Comparison of ENCODE assay signal across 18 cellular contexts in genomic region chr21:14900058-14900457, GRCh38.
DNase-seq lines count a peak whose midpoint lies in the region; TF ChIP-seq lines count a peak whose summit lies in the region.
"Had no signal": no experiment of that assay in that cellular context is flagged by ENCODE, and none has a peak within 500 bp of the region (broad histone marks: within the 10 kb centered on the region; RNA-seq: fewer than 3 reads in every experiment).

No MANE protein-coding gene starts in this region.

- H3K27me3 ChIP-seq in AG04450 (ENCODE audit: control insufficient read depth, insufficient read depth, low read length): no peaks in the 10 kb centered on the region
- no peaks in the 10 kb centered on the region for H3K27me3 ChIP-seq in right atrium auricular region
- H3K27me3 ChIP-seq in PC-9 (ENCODE audit: insufficient read depth, low read depth): no peaks in the 10 kb centered on the region
- H3K27me3 ChIP-seq: uterus had no signal

- DNase-seq in AG04450 (ENCODE audit: low read depth, low spot score): no peak
- DNase-seq in HCEC 1CT: peak; percentile 67
- peak; percentile 48 for DNase-seq in astrocyte of the hippocampus (ENCODE audit: low read depth, low spot score)
- DNase-seq in kidney glomerular epithelial cell (lab: John Stamatoyannopoulos, UW): peak; percentile 53
- DNase-seq in LoVo (ENCODE audit: low spot score): no peak
- DNase-seq in right atrium auricular region (ENCODE audit: low spot score): no peak
- DNase-seq in activated gamma-delta T cell treated with Interleukin-2 at 50 U/mL for 16 hours: no peak
- no peak for DNase-seq in PC-9
- DNase-seq: activated CD8-positive, alpha-beta memory T cell treated with anti-CD3 and anti-CD28 coated beads, Interleukin-2, amount 50 U/mL, for 4 hours; activated naive CD8-positive, alpha-beta T cell treated with anti-CD3 and anti-CD28 coated beads, Interleukin-2, amount 10 ng/mL, durations not matched to agents 7 days and 5 days; DND-41; immature natural killer cell; Karpas-422; NCI-H2029 treated with DMSO at 0.1 percent for 48 hours; SK-N-SH; stimulated activated CD4-positive, alpha-beta T cell treated with anti-CD3 and anti-CD28 coated beads, Interleukin-1b, Interleukin-23, amount 100 ng/mL, for 48 hours; uterus had no signal

- CTCF ChIA-PET in AG04450 (lab: Charles Lee): no interaction called here
- CTCF ChIA-PET in PC-9 (lab: Charles Lee): no interaction called here

- no TSS peak for BruUV-seq in PC-9 (replicated peaks; lab: Mats Ljungman, UMichigan)

- no peak overlapping the region for H3K4me2 ChIP-seq in PC-9
- H3K4me2 ChIP-seq: SK-N-SH had no signal

- H3K9me3 ChIP-seq in AG04450 (ENCODE audit: control insufficient read depth, insufficient read depth, low read length) (no peaks in the 10 kb centered on the region), right atrium auricular region (no peaks in the 10 kb centered on the region), PC-9 (ENCODE audit: insufficient read depth, low read depth) (no peaks in the 10 kb centered on the region)
- H3K9me3 ChIP-seq: prostate gland, SK-N-SH, uterus had no signal

- no peak for TF ChIP-seq CTCF in AG04450 (IDR thresholded peaks at IDR 0.05; ENCODE audit: low read depth, low read length)
- no peak for TF ChIP-seq CTCF in right atrium auricular region (IDR thresholded peaks at IDR 0.05)
- no peak for TF ChIP-seq CTCF in PC-9 (conservative IDR thresholded peaks at IDR 0.05)

- H3K4me3 ChIP-seq in AG04450 (ENCODE audit: low read depth, low read length): no peak overlapping the region
- H3K4me3 ChIP-seq in right atrium auricular region: no peak overlapping the region
- H3K4me3 ChIP-seq in PC-9: no peak overlapping the region
- H3K4me3 ChIP-seq: prostate gland, uterus had no signal

- no peaks in the 10 kb centered on the region; the same call in 1 of the 2 replicates for H3F3A ChIP-seq in PC-9 (ENCODE audit: insufficient read depth, low read depth)

- intact Hi-C loops in PC-9 (cut with micrococcal nuclease; ENCODE audit: unreplicated experiment): no loop called here

- H3K79me2 ChIP-seq in PC-9 (ENCODE audit: low read depth): no peaks in the 10 kb centered on the region

- H3K27ac ChIP-seq in AG04450 (ENCODE audit: low read depth, low read length) (peak overlapping the region; percentile 66), right atrium auricular region (no peak overlapping the region), PC-9 (no peak overlapping the region; the same call in 1 of the 2 replicates)
- H3K27ac ChIP-seq: prostate gland, uterus had no signal

- H3K9me2 ChIP-seq in PC-9 (ENCODE audit: insufficient read depth): no peaks in the 10 kb centered on the region

- no peaks in the 10 kb centered on the region for H4K20me1 ChIP-seq in PC-9 (ENCODE audit: insufficient read depth)

- H2AFZ ChIP-seq in PC-9: no peak overlapping the region

- POLR2A ChIA-PET in AG04450 (lab: Yijun Ruan, JAX): no interaction called here
- POLR2A ChIA-PET in PC-9 (lab: Charles Lee; ENCODE audit: unreplicated experiment): no interaction called here

- H3K4me1 ChIP-seq in right atrium auricular region: no peaks in the 10 kb centered on the region
- peaks cover 25% of the 10 kb centered on the region for H3K4me1 ChIP-seq in PC-9 (replicated peaks; ENCODE audit: insufficient read depth)
- H3K4me1 ChIP-seq: prostate gland, uterus had no signal

- no peaks in the 10 kb centered on the region for H3K36me3 ChIP-seq in right atrium auricular region
- H3K36me3 ChIP-seq in PC-9 (ENCODE audit: low read depth): no peaks in the 10 kb centered on the region
- H3K36me3 ChIP-seq: prostate gland, uterus had no signal

Comparison
In these comparisons a context has a peak if more than half of its experiments do, and no peak if none do; other contexts are left out.
1. DNase-seq: peak in HCEC 1CT (single experiment), astrocyte of the hippocampus (single experiment) and kidney glomerular epithelial cell (single experiment); none in AG04450 (single experiment), LoVo (single experiment), right atrium auricular region (single experiment), activated gamma-delta T cell treated with Interleukin-2 at 50 U/mL for 16 hours (single experiment) and PC-9 (0 of 2).